In the genomic region with DNA sequence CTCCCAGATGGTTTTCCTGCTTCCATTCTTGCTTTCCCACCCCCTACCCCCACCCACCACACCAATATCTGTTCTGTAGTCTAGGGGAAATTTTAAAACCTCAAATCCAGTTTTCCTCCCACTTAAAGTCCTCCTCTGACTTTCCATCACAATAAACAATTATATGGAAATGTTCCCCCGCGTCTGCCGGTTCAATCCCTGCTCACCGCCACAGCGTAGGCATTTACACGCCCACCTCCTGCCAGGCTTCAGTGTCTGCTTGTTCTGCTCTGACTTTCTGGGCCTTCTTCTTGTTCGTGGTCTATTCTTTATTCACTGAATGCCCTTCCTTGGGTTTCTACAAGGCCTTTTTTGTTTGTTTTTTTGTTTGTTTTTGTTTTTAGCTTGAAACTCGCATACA, we compare ENCODE assay signal across 25 cellular contexts.
DNase-seq lines count a peak whose midpoint lies in the region; TF ChIP-seq lines count a peak whose summit lies in the region.
"Had no signal": no experiment of that assay in that cellular context is flagged by ENCODE, and none has a peak within 500 bp of the region (broad histone marks: within the 10 kb centered on the region; RNA-seq: fewer than 3 reads in every experiment).

No MANE protein-coding gene starts in this region.

- intact Hi-C loops in activated CD4-positive, alpha-beta T cell treated with anti-CD3 and anti-CD28 coated beads, Interleukin-2, amount 10 ng/mL, durations not matched to agents 24 days and 14 days (cut with micrococcal nuclease): no loop called here

- H3K27me3 Mint-ChIP-seq in nephron progenitor cell (ENCODE audit: low read depth, poor library complexity): no peaks in the 10 kb centered on the region
- H3K27me3 Mint-ChIP-seq in activated CD4-positive, alpha-beta T cell treated with anti-CD3 and anti-CD28 coated beads, Interleukin-2, amount 10 ng/mL, durations not matched to agents 24 days and 14 days: no peaks in the 10 kb centered on the region
- H3K27me3 Mint-ChIP-seq: CD4-positive, alpha-beta memory T cell; CD8-positive, alpha-beta memory T cell had no signal

- H3K36me3 Mint-ChIP-seq in nephron progenitor cell (ENCODE audit: low read depth): no peaks in the 10 kb centered on the region
- H3K36me3 Mint-ChIP-seq in activated CD4-positive, alpha-beta T cell treated with anti-CD3 and anti-CD28 coated beads, Interleukin-2, amount 10 ng/mL, durations not matched to agents 24 days and 14 days (ENCODE audit: low read depth): no peaks in the 10 kb centered on the region
- H3K36me3 Mint-ChIP-seq: CD14-positive monocyte; CD4-positive, alpha-beta memory T cell; CD4-positive, CD25-positive, alpha-beta regulatory T cell; CD8-positive, alpha-beta memory T cell had no signal

- no peaks in the 10 kb centered on the region for H3K9me3 Mint-ChIP-seq in nephron progenitor cell
- no peaks in the 10 kb centered on the region for H3K9me3 Mint-ChIP-seq in activated CD4-positive, alpha-beta T cell treated with anti-CD3 and anti-CD28 coated beads, Interleukin-2, amount 10 ng/mL, durations not matched to agents 24 days and 14 days

- H3K27ac Mint-ChIP-seq in nephron progenitor cell: peak overlapping the region; percentile 56
- no peak overlapping the region for H3K27ac Mint-ChIP-seq in activated CD4-positive, alpha-beta T cell treated with anti-CD3 and anti-CD28 coated beads, Interleukin-2, amount 10 ng/mL, durations not matched to agents 24 days and 14 days
- H3K27ac Mint-ChIP-seq: CD14-positive monocyte; CD4-positive, alpha-beta memory T cell; CD8-positive, alpha-beta memory T cell had no signal

- TF ChIP-seq CTCF in nephron progenitor cell (IDR thresholded peaks at IDR 0.05): no peak

- peaks cover 16% of the 10 kb centered on the region for H3K4me1 Mint-ChIP-seq in nephron progenitor cell
- H3K4me1 Mint-ChIP-seq in activated CD4-positive, alpha-beta T cell treated with anti-CD3 and anti-CD28 coated beads, Interleukin-2, amount 10 ng/mL, durations not matched to agents 24 days and 14 days: no peaks in the 10 kb centered on the region
- H3K4me1 Mint-ChIP-seq: CD14-positive monocyte; CD4-positive, alpha-beta memory T cell; CD4-positive, CD25-positive, alpha-beta regulatory T cell; CD8-positive, alpha-beta memory T cell had no signal

- no peak overlapping the region for H3K4me3 Mint-ChIP-seq in nephron progenitor cell
- H3K4me3 Mint-ChIP-seq in activated CD4-positive, alpha-beta T cell treated with anti-CD3 and anti-CD28 coated beads, Interleukin-2, amount 10 ng/mL, durations not matched to agents 24 days and 14 days: no peak overlapping the region
- H3K4me3 Mint-ChIP-seq: CD14-positive monocyte; CD4-positive, alpha-beta memory T cell; CD4-positive, CD25-positive, alpha-beta regulatory T cell; CD8-positive, alpha-beta memory T cell had no signal

- no peak overlapping the region for H3K27ac ChIP-seq in caudate nucleus (ENCODE audit: low read depth, low read length)
- H3K27ac ChIP-seq: 22Rv1, A549, BLaER1 had no signal

- DNase-seq in Ammon's horn (ENCODE audit: low spot score): peak; percentile 61
- peak in 38 of 61 donors; percentile 1 to 88 (median 28) for DNase-seq in caudate nucleus (lab: John Stamatoyannopoulos, UW)
- DNase-seq in nephron progenitor cell: no peak
- DNase-seq in putamen (ENCODE audit: low spot score): peak; percentile 35
- DNase-seq in NCI-H82 treated with DMSO at 0.1 percent for 48 hours (lab: John Stamatoyannopoulos, UW; ENCODE audit: unreplicated experiment): no peak
- DNase-seq in retina: no peak
- DNase-seq in activated CD4-positive, alpha-beta T cell treated with anti-CD3 and anti-CD28 coated beads, Interleukin-2, amount 10 ng/mL, durations not matched to agents 24 days and 14 days: no peak
- DNase-seq: AML-193; BE2C; C1 segment of cervical spinal cord; CD4-positive, alpha-beta memory T cell; CD4-positive, CD25-positive, alpha-beta regulatory T cell; CD8-positive, alpha-beta memory T cell; COR-L47; DMS 273 treated with DMSO at 0.1 percent for 48 hours; DMS153; DMS53; DMS79; DND-41; EL; GDM1 had no signal

Comparison
In these comparisons a context has a peak if more than half of its experiments do, and no peak if none do; other contexts are left out.
1. DNase-seq: peak in Ammon's horn (single experiment), caudate nucleus (38 of 61) and putamen (single experiment); none in nephron progenitor cell (single experiment), NCI-H82 treated with DMSO at 0.1 percent for 48 hours (single experiment), retina (single experiment) and activated CD4-positive, alpha-beta T cell treated with anti-CD3 and anti-CD28 coated beads, Interleukin-2, amount 10 ng/mL, durations not matched to agents 24 days and 14 days (single experiment).